ENCODE assay signal across 25 cellular contexts in the genomic region with DNA sequence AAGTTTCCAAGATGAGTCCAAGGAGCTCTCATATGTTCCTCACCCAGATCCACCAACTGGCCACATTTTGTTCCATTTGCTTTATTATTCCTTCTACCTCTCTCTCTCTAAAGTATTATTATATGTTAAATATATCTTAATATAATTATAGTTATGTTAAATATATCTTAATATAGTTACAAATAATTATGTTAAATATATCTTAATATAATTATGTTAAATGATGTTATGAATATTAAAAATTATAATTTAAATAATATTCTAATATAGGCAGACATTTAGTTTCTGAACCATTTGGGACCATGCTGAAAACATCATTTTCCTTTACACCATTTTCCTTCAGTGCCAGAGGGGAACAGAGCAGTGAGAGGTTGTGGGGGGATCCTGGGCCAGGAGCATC.
"Had no signal": no experiment of that assay in that cellular context is flagged by ENCODE, and none has a peak within 500 bp of the region (broad histone marks: within the 10 kb centered on the region; RNA-seq: fewer than 3 reads in every experiment).

No MANE protein-coding gene starts in this region.

- H3K4me3 ChIP-seq: coronary artery, dorsolateral prefrontal cortex, esophagus muscularis mucosa, gastrocnemius medialis, heart right ventricle, lower lobe of right lung, mucosa of descending colon had no signal

- H3K4me1 Mint-ChIP-seq: naive B cell had no signal

- FAIRE-seq: colon, endothelial cell of umbilical vein, islet of Langerhans, keratinocyte had no signal

- H3K27ac ChIP-seq: coronary artery, dorsolateral prefrontal cortex, esophagus muscularis mucosa, foreskin keratinocyte, gastrocnemius medialis, heart right ventricle, lower lobe of right lung had no signal

- H3K9me3 Mint-ChIP-seq: mesothelial cell of epicardium had no signal

- H3K36me3 Mint-ChIP-seq: mesothelial cell of epicardium, naive B cell had no signal

- H3K27me3 ChIP-seq: dorsolateral prefrontal cortex, esophagus muscularis mucosa, gastrocnemius medialis, heart right ventricle had no signal

- H3K27ac Mint-ChIP-seq: mesothelial cell of epicardium had no signal

- DNase-seq: dermis blood vessel endothelial cell; dorsolateral prefrontal cortex; effector CD4-positive, alpha-beta T cell; effector memory CD4-positive, alpha-beta T cell; foreskin keratinocyte; gastrocnemius medialis; glutamatergic neuron; head of caudate nucleus; heart right ventricle; hippocampal formation; kidney glomerular epithelial cell; left colon; left ventricle myocardium superior; lower lobe of right lung; mesenchymal stem cell; mucosa of descending colon; naive B cell had no signal

- H3K9me3 ChIP-seq: esophagus muscularis mucosa, gastrocnemius medialis, lower lobe of right lung, mucosa of descending colon had no signal

- H3K4me3 Mint-ChIP-seq: mesothelial cell of epicardium, naive B cell had no signal

- H3K4me1 ChIP-seq: esophagus muscularis mucosa, heart right ventricle, lower lobe of right lung had no signal

- ATAC-seq: foreskin keratinocyte, gastrocnemius medialis, heart right ventricle, left colon, left lobe of liver, left ventricle myocardium superior, lower lobe of right lung, mucosa of descending colon had no signal

- H3K36me3 ChIP-seq: esophagus muscularis mucosa, gastrocnemius medialis, heart right ventricle, lower lobe of right lung had no signal
